Comparison of ENCODE assay signal across 8 cellular contexts in genomic region chrX:115561605-115562491, GRCh38. TPM values are rescaled to one million over a fixed set of nuclear protein-coding genes. Genes with fewer than 3 reads are reported as not detected.
DNase-seq lines count a peak whose midpoint lies in the region; ATAC-seq and TF ChIP-seq lines count a peak whose summit lies in the region.

No MANE protein-coding gene starts in this region.

- H3K36me3 ChIP-seq in PC-9 (ENCODE audit: low read depth) = no peaks in the 10 kb centered on the region
- H3K36me3 ChIP-seq in lower lobe of right lung = no peaks in the 10 kb centered on the region
- H3K36me3 ChIP-seq in tibial artery = no peaks in the 10 kb centered on the region

- peaks cover 40% of the 10 kb centered on the region for H3F3A ChIP-seq in PC-9 (ENCODE audit: insufficient read depth, low read depth)

- POLR2A ChIA-PET in PC-9 (lab: Charles Lee; ENCODE audit: unreplicated experiment) = interaction anchor here (0.6 to 1.3 kb wide), 5 partner anchors 32 to 57 kb away, joined by 3 to 13 read pairs (median 6); no protein-coding TSS in a partner anchor

- no peaks in the 10 kb centered on the region for H3K4me1 Mint-ChIP-seq in activated CD4-positive, alpha-beta T cell treated with anti-CD3 and anti-CD28 coated beads, Interleukin-2, amount 10 ng/mL, durations not matched to agents 24 days and 14 days

- H3K4me3 ChIP-seq in PC-9 (peak overlapping the region; percentile 85), lower lobe of right lung (peak overlapping the region; percentile 63), tibial artery (peak overlapping the region; percentile 78 to 84)

- no peaks in the 10 kb centered on the region for H3K9me2 ChIP-seq in PC-9 (ENCODE audit: insufficient read depth)

- peak; percentile 38 for ATAC-seq in HG03175 (IDR thresholded peaks at IDR 0.05; ENCODE audit: unreplicated experiment)
- ATAC-seq in lower lobe of right lung = peak; percentile 68 to 74

- peak overlapping the region; percentile 65 for H2AFZ ChIP-seq in PC-9

- peak overlapping the region; percentile 85 for H3K4me2 ChIP-seq in PC-9

- TSS peak; percentile 38 for BruUV-seq in PC-9 (replicated peaks; lab: Mats Ljungman, UMichigan)

- DNase-seq in activated CD4-positive, alpha-beta T cell treated with anti-CD3 and anti-CD28 coated beads, Interleukin-2, amount 10 ng/mL, durations not matched to agents 24 days and 14 days = peak; percentile 52
- DNase-seq in activated CD4-positive, alpha-beta T cell treated with anti-CD3 and anti-CD28 coated beads for 4 hours = no peak
- DNase-seq in PC-9 (peak; percentile 31 to 53), ecto neural progenitor cell (ENCODE audit: low spot score) (peak; percentile 81), lower lobe of right lung (peak; percentile 66), tibial artery (peak; percentile 51 to 82), NCI-H1694 (lab: John Stamatoyannopoulos, UW) (no peak)

- H3K27me3 ChIP-seq in PC-9 (ENCODE audit: insufficient read depth, low read depth) = no peaks in the 10 kb centered on the region
- no peaks in the 10 kb centered on the region for H3K27me3 ChIP-seq in lower lobe of right lung (ENCODE audit: low read depth)
- no peaks in the 10 kb centered on the region for H3K27me3 ChIP-seq in tibial artery

- H3K4me1 ChIP-seq in PC-9 (replicated peaks; ENCODE audit: insufficient read depth) (peaks cover 40% of the 10 kb centered on the region), lower lobe of right lung (peaks cover 9% of the 10 kb centered on the region), tibial artery (peaks cover 0 to 7% (median 4%) of the 10 kb centered on the region in 4 donors)

- TF ChIP-seq CTCF in PC-9 (conservative IDR thresholded peaks at IDR 0.05) (no peak; the same call in 1 of the 2 replicates), lower lobe of right lung (IDR thresholded peaks at IDR 0.05) (no peak), tibial artery (IDR thresholded peaks at IDR 0.05) (no peak)

- H3K36me3 Mint-ChIP-seq in activated CD4-positive, alpha-beta T cell treated with anti-CD3 and anti-CD28 coated beads, Interleukin-2, amount 10 ng/mL, durations not matched to agents 24 days and 14 days (ENCODE audit: low read depth) = no peaks in the 10 kb centered on the region

- intact Hi-C loops in activated CD4-positive, alpha-beta T cell treated with anti-CD3 and anti-CD28 coated beads, Interleukin-2, amount 10 ng/mL, durations not matched to agents 24 days and 14 days (cut with micrococcal nuclease) = loop anchor here (1.0 to 5.0 kb wide), 2 partner anchors 19 to 55 kb away; no protein-coding TSS in a partner anchor
- intact Hi-C loops in PC-9 (cut with micrococcal nuclease; ENCODE audit: unreplicated experiment) (loop anchor here (1.0 to 2.0 kb wide), 5 partner anchors 30 to 335 kb away; no protein-coding TSS in a partner anchor), lower lobe of right lung (cut with DNase I) (no loop called here), tibial artery (cut with DNase I; ENCODE audit: low total_unique reads) (no loop called here)

- no peaks in the 10 kb centered on the region for H3K9me3 Mint-ChIP-seq in activated CD4-positive, alpha-beta T cell treated with anti-CD3 and anti-CD28 coated beads, Interleukin-2, amount 10 ng/mL, durations not matched to agents 24 days and 14 days

- H3K27ac Mint-ChIP-seq in activated CD4-positive, alpha-beta T cell treated with anti-CD3 and anti-CD28 coated beads, Interleukin-2, amount 10 ng/mL, durations not matched to agents 24 days and 14 days = peak overlapping the region; percentile 56

- no peaks in the 10 kb centered on the region for H3K9me3 ChIP-seq in PC-9 (ENCODE audit: insufficient read depth, low read depth)
- no peaks in the 10 kb centered on the region for H3K9me3 ChIP-seq in lower lobe of right lung
- no peaks in the 10 kb centered on the region for H3K9me3 ChIP-seq in tibial artery

- peak overlapping the region; percentile 96 for H3K27ac ChIP-seq in PC-9
- H3K27ac ChIP-seq in lower lobe of right lung = peak overlapping the region; percentile 89
- peak overlapping the region; percentile 93 to 95 for H3K27ac ChIP-seq in tibial artery

- peak overlapping the region; percentile 80 for H3K4me3 Mint-ChIP-seq in activated CD4-positive, alpha-beta T cell treated with anti-CD3 and anti-CD28 coated beads, Interleukin-2, amount 10 ng/mL, durations not matched to agents 24 days and 14 days

- peaks cover 14% of the 10 kb centered on the region for H3K27me3 Mint-ChIP-seq in activated CD4-positive, alpha-beta T cell treated with anti-CD3 and anti-CD28 coated beads, Interleukin-2, amount 10 ng/mL, durations not matched to agents 24 days and 14 days

- CTCF ChIA-PET in PC-9 (lab: Charles Lee) = interaction anchor here (0.6 to 1.1 kb wide), 3 partner anchors 41 to 232 kb away, joined by 3 to 4 read pairs (median 3); no protein-coding TSS in a partner anchor

- no peaks in the 10 kb centered on the region for H4K20me1 ChIP-seq in PC-9 (ENCODE audit: insufficient read depth)

- H3K79me2 ChIP-seq in PC-9 (ENCODE audit: low read depth) = peaks cover 48% of the 10 kb centered on the region

RNA-seq across cellular contexts. Expression of gene PLS3, which starts 0.9 kb away (rescaled TPM):
- total RNA-seq in activated CD4-positive, alpha-beta T cell treated with anti-CD3 and anti-CD28 coated beads, Interleukin-2, amount 10 ng/mL, durations not matched to agents 24 days and 14 days = 5.1 and 6.5 TPM in 2 replicates
- 221 and 257 TPM in 2 replicates for total RNA-seq in PC-9 (2021)
- 138 TPM for total RNA-seq in lower lobe of right lung

Comparison
In these comparisons a context has a peak if more than half of its experiments do, and no peak if none do; other contexts are left out.
1. DNase-seq: peak in activated CD4-positive, alpha-beta T cell treated with anti-CD3 and anti-CD28 coated beads, Interleukin-2, amount 10 ng/mL, durations not matched to agents 24 days and 14 days (single experiment), PC-9 (2 of 2), ecto neural progenitor cell (single experiment), lower lobe of right lung (single experiment) and tibial artery (2 of 2); none in activated CD4-positive, alpha-beta T cell treated with anti-CD3 and anti-CD28 coated beads for 4 hours (0 of 2) and NCI-H1694 (single experiment).
2. RNA of gene PLS3, which starts 0.9 kb away (total RNA-seq): 221 to 257 TPM in PC-9 and 138 TPM in lower lobe of right lung (single experiment); 5.1 to 6.5 TPM in activated CD4-positive, alpha-beta T cell treated with anti-CD3 and anti-CD28 coated beads, Interleukin-2, amount 10 ng/mL, durations not matched to agents 24 days and 14 days; every median in the first group is over 10 times any median in the second.
3. intact Hi-C loops: an anchor here in activated CD4-positive, alpha-beta T cell treated with anti-CD3 and anti-CD28 coated beads, Interleukin-2, amount 10 ng/mL, durations not matched to agents 24 days and 14 days (1.0 to 5.0 kb wide) and PC-9 (1.0 to 2.0 kb wide); none called in lower lobe of right lung and tibial artery.
4. Peak in every context shown above with its lines, with median percentiles within 50 percentile points of each other: H3K27ac ChIP-seq and H3K4me3 ChIP-seq.